9 cellular contexts compared by ENCODE assay signal in genomic region chr1:159161001-159161718, GRCh38. TPM values are rescaled to one million over a fixed set of nuclear protein-coding genes. Genes with fewer than 3 reads are reported as not detected.
DNase-seq lines count a peak whose midpoint lies in the region; ATAC-seq and TF ChIP-seq lines count a peak whose summit lies in the region.
"Had no signal": no experiment of that assay in that cellular context is flagged by ENCODE, and none has a peak within 500 bp of the region (broad histone marks: within the 10 kb centered on the region; RNA-seq: fewer than 3 reads in every experiment).

No MANE protein-coding gene starts in this region.

- peak; percentile 86 for DNase-seq in NCI-H446 treated with DMSO at 0.1 percent for 48 hours (lab: John Stamatoyannopoulos, UW)
- peak; percentile 35 for DNase-seq in activated CD4-positive, alpha-beta T cell treated with anti-CD3 and anti-CD28 coated beads for 1 hour
- no peak for DNase-seq in chondrocyte (ENCODE audit: low spot score)
- peak; percentile 62 to 75 (median 69) for DNase-seq in right lobe of liver
- DNase-seq in stimulated activated CD4-positive, alpha-beta T cell treated with anti-CD3 and anti-CD28 coated beads, Interleukin-4, amount 100 ng/mL, for 48 hours (ENCODE audit: low read depth in 2 of 2): peak; percentile 54 to 56

- H3K27me3 Mint-ChIP-seq in chondrocyte (ENCODE audit: low read depth): peaks cover 22% of the 10 kb centered on the region

- 5% methylated on average over 4 of the region's 4 CpGs for WGBS in right lobe of liver (ENCODE audit: insufficient coverage, low coverage, low lambda C conversion rate, missing lambda C conversion rate)

- peaks cover 13% of the 10 kb centered on the region for H3K4me1 Mint-ChIP-seq in chondrocyte (ENCODE audit: low read depth)

- intact Hi-C loops in right lobe of liver (cut with DNase I): loop anchor here (10.0 kb wide), 2 partner anchors 54 to 734 kb away; no protein-coding TSS in a partner anchor

- H3K27ac ChIP-seq in C4-2B (no peak overlapping the region), right lobe of liver (no peak overlapping the region)

- no peaks in the 10 kb centered on the region for H3K27me3 ChIP-seq in right lobe of liver

- TF ChIP-seq CTCF in C4-2B (conservative IDR thresholded peaks at IDR 0.05) (peak; percentile 96), chondrocyte (IDR thresholded peaks at IDR 0.05) (peak; percentile 99), right lobe of liver (IDR thresholded peaks at IDR 0.05) (peak; percentile 88 to 97 (median 96))

- H3K27ac Mint-ChIP-seq in chondrocyte (ENCODE audit: unreplicated experiment): peak overlapping the region; percentile 59

- ATAC-seq in GM19025 (IDR thresholded peaks at IDR 0.05; ENCODE audit: low read depth, unreplicated experiment) (peak; percentile 96), HG03175 (IDR thresholded peaks at IDR 0.05; ENCODE audit: unreplicated experiment) (peak; percentile 93), right lobe of liver (peak; percentile 100)

- no peak overlapping the region for H3K4me3 Mint-ChIP-seq in chondrocyte (ENCODE audit: unreplicated experiment)

- H3K9me3 ChIP-seq in right lobe of liver: no peaks in the 10 kb centered on the region

- H3K4me1 ChIP-seq in right lobe of liver: peaks cover 0 to 4% (median 0%) of the 10 kb centered on the region in 4 donors

- no peak overlapping the region for H3K4me3 ChIP-seq in right lobe of liver

- no peaks in the 10 kb centered on the region for H3K9me3 Mint-ChIP-seq in chondrocyte (ENCODE audit: low read depth)

- no peak for TF ChIP-seq POLR2A in right lobe of liver (IDR thresholded peaks at IDR 0.05)

- H3K36me3 ChIP-seq in right lobe of liver: no peaks in the 10 kb centered on the region

- H3K36me3 Mint-ChIP-seq in chondrocyte (ENCODE audit: low read depth): no peaks in the 10 kb centered on the region

RNA-seq across cellular contexts. Expression of gene CADM3, which starts 10.3 kb away (rescaled TPM):
- total RNA-seq in chondrocyte (0.15 to 0.35 TPM (median 0.22 TPM) in 3 replicates), right lobe of liver (under 1 TPM; 0.11 to 0.61 (median 0.16) TPM)
- total RNA-seq: activated CD8-positive, alpha-beta memory T cell treated with anti-CD3 and anti-CD28 coated beads for 36 hours had no signal

RNA-seq across cellular contexts. Expression of gene ACKR1, which starts 43.5 kb away (rescaled TPM):
- total RNA-seq in chondrocyte (not detected in 3 replicates), right lobe of liver (under 1 TPM in 4 of 6 experiments, not detected in 2; 0.12 to 0.53 (median 0.39) TPM)
